ENCODE assay signal across 9 cellular contexts in the genomic region with DNA sequence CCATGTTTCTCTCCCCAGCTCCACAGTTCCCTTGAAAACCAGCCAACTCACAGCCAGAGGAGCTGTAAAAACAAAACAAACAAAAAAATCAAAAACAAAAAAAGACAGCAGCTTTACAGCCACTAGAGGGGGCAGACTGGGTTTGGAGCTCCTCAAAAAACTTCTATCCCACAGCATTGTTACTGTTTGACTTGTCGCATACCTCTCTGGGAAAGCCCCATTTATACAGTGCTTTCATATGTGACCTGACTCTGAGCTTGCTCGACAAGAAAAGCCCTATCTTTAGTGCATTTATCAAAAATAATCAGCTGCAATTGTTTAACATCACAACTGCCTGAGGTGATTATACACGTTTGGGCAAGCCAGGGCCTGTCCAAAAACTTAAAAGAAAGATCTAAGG. TPM values are rescaled to one million over a fixed set of nuclear protein-coding genes. Genes with fewer than 3 reads are reported as not detected.
A peak's percentile ranks its signal among the peaks of the same experiment; 100 is the strongest.
DNase-seq lines count a peak whose midpoint lies in the region; ATAC-seq and TF ChIP-seq lines count a peak whose summit lies in the region.
"Had no signal": no experiment of that assay in that cellular context is flagged by ENCODE, and none has a peak within 500 bp of the region (broad histone marks: within the 10 kb centered on the region; RNA-seq: fewer than 3 reads in every experiment).

No MANE protein-coding gene starts in this region.

- ATAC-seq in GM19397 (IDR thresholded peaks at IDR 0.05; ENCODE audit: unreplicated experiment) (peak; percentile 99), HG03175 (IDR thresholded peaks at IDR 0.05; ENCODE audit: unreplicated experiment) (peak; percentile 100)

- H3K4me3 ChIP-seq in fibroblast of the aortic adventitia (ENCODE audit: low read depth, low read length): no peak overlapping the region

- peak; percentile 72 for TF ChIP-seq CTCF in fibroblast of the aortic adventitia (IDR thresholded peaks at IDR 0.05; ENCODE audit: insufficient read depth, low read length)

- DNase-seq in DMS 273 (lab: John Stamatoyannopoulos, UW; ENCODE audit: unreplicated experiment) (peak; percentile 73), DMS 273 treated with DMSO at 0.1 percent for 48 hours (lab: John Stamatoyannopoulos, UW) (no peak), RPMI7951 (ENCODE audit: low read depth) (peak; percentile 46), fibroblast of the aortic adventitia (ENCODE audit: low read depth) (peak; percentile 70), stromal cell of bone marrow (ENCODE audit: low read depth) (peak; percentile 34), SHP77 (lab: John Stamatoyannopoulos, UW) (no peak)
- DNase-seq: activated naive CD8-positive, alpha-beta T cell treated with anti-CD3 and anti-CD28 coated beads, Interleukin-2, amount 10 ng/mL, durations not matched to agents 7 days and 5 days had no signal

RNA-seq across cellular contexts. Expression of a gene that starts 21.6 kb away (rescaled TPM):
- 19.7 and 24.2 TPM in 2 replicates for total RNA-seq in RPMI7951 (2014; rRNA removed; shearing (Covaris generic))
- total RNA-seq in fibroblast of the aortic adventitia (ENCODE audit: low replicate concordance): 32.5 and 46.6 TPM in 2 replicates

RNA-seq across cellular contexts. Expression of a gene that starts 29.0 kb away (rescaled TPM):
- 7.7 and 11.0 TPM in 2 replicates for total RNA-seq in RPMI7951 (2014; rRNA removed; shearing (Covaris generic))
- total RNA-seq in fibroblast of the aortic adventitia (ENCODE audit: low replicate concordance): 22.0 and 26.8 TPM in 2 replicates
- total RNA-seq: activated naive CD8-positive, alpha-beta T cell treated with anti-CD3 and anti-CD28 coated beads, Interleukin-2, amount 10 ng/mL, durations not matched to agents 7 days and 5 days had no signal

RNA-seq across cellular contexts. Expression of a gene that starts 30.3 kb away (rescaled TPM):
- total RNA-seq in RPMI7951 (2014; rRNA removed; shearing (Covaris generic)): not detected in 2 replicates
- total RNA-seq in fibroblast of the aortic adventitia (ENCODE audit: low replicate concordance): 0.90 TPM in 1 of 2 replicates, not detected in the other
- total RNA-seq: activated naive CD8-positive, alpha-beta T cell treated with anti-CD3 and anti-CD28 coated beads, Interleukin-2, amount 10 ng/mL, durations not matched to agents 7 days and 5 days had no signal

Comparison
In these comparisons a context has a peak if more than half of its experiments do, and no peak if none do; other contexts are left out.
1. DNase-seq: peak in DMS 273 (single experiment), RPMI7951 (single experiment), fibroblast of the aortic adventitia (single experiment) and stromal cell of bone marrow (single experiment); none in DMS 273 treated with DMSO at 0.1 percent for 48 hours (single experiment) and SHP77 (0 of 2).